Comparison of ENCODE assay signal across 8 cellular contexts in the genomic region with DNA sequence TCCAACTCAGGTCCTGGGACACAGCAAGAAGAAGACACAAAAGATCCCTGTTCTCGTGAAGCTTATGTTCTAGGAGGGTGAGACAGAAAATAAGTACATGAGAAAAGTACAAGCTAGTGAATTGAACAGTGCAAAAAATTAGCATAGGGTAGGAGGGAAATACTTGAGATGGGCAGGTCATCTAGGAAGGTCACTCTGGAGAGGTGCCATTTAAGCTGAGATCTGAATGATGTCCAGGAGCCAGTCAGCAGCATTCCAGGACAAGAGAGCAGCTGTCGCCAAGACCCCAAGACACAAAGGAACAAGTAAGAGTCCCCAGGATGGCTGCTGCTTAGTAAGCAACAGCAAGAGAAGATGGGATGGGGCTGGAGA.
DNase-seq lines count a peak whose midpoint lies in the region; ATAC-seq, FAIRE-seq and TF ChIP-seq lines count a peak whose summit lies in the region.
"Not testable (repeated sequence)": the region's sequence is repeated elsewhere in the genome, so short reads cannot be mapped to it uniquely, and the experiment has no call there.

No MANE protein-coding gene starts in this region.

- H3K27me3 Mint-ChIP-seq in T-helper 2 cell treated with Interferon-gamma antibody and Interleukin-4, amounts not matched to agents 5 μg/mL and 100 μg/mL, for 36 hours (ENCODE audit: low read depth); activated T-helper 1 cell treated with anti-CD3 and anti-CD28 coated beads, Interleukin-12 subunit alpha, Interleukin-12 subunit beta, Interleukin-2, Interleukin-4 antibody, amounts not matched to agents 30 ng/mL and 10 ng/mL and 1 ng/mL, durations not matched to agents 14 hours and 24 hours and 36 hours (ENCODE audit: insufficient read depth); chondrocyte (ENCODE audit: low read depth): not testable (repeated sequence)
- peaks cover 15% of the 10 kb centered on the region for H3K27me3 Mint-ChIP-seq in activated naive CD8-positive, alpha-beta T cell treated with anti-CD3 and anti-CD28 coated beads, Interleukin-2, amount 50 U/mL, for 24 hours
- H3K27me3 Mint-ChIP-seq in stimulated activated naive CD8-positive, alpha-beta T cell treated with anti-CD3 and anti-CD28 coated beads, Interleukin-15, amount 100 ng/mL, for 72 hours: peaks cover 24% of the 10 kb centered on the region

- H3K4me3 ChIP-seq in A549: not testable (repeated sequence)

- peak; percentile 58 to 62 for ATAC-seq in A549
- ATAC-seq in activated naive CD8-positive, alpha-beta T cell treated with anti-CD3 and anti-CD28 coated beads, Interleukin-2, amount 50 U/mL, for 24 hours; stimulated activated naive CD8-positive, alpha-beta T cell treated with anti-CD3 and anti-CD28 coated beads, Interleukin-15, amount 100 ng/mL, for 72 hours: not testable (repeated sequence)
- peak; percentile 43 for ATAC-seq in foreskin keratinocyte

- FAIRE-seq in A549 (lab: Jason Lieb, UNC): not testable (repeated sequence)

- H3K4me3 Mint-ChIP-seq in T-helper 2 cell treated with Interferon-gamma antibody and Interleukin-4, amounts not matched to agents 5 μg/mL and 100 μg/mL, for 36 hours; activated naive CD8-positive, alpha-beta T cell treated with anti-CD3 and anti-CD28 coated beads, Interleukin-2, amount 50 U/mL, for 24 hours; chondrocyte (ENCODE audit: unreplicated experiment): not testable (repeated sequence)
- peak overlapping the region; percentile 52 for H3K4me3 Mint-ChIP-seq in activated T-helper 1 cell treated with anti-CD3 and anti-CD28 coated beads, Interleukin-12 subunit alpha, Interleukin-12 subunit beta, Interleukin-2, Interleukin-4 antibody, amounts not matched to agents 30 ng/mL and 10 ng/mL and 1 ng/mL, durations not matched to agents 14 hours and 24 hours and 36 hours
- H3K4me3 Mint-ChIP-seq in stimulated activated naive CD8-positive, alpha-beta T cell treated with anti-CD3 and anti-CD28 coated beads, Interleukin-15, amount 100 ng/mL, for 72 hours: peak overlapping the region; percentile 33 to 60

- not testable (repeated sequence) for H3K27me3 ChIP-seq in foreskin keratinocyte

- WGBS in A549 (ENCODE audit: missing lambda C conversion rate): 43% methylated on average over 1 of the region's 2 CpGs

- not testable (repeated sequence) for DNase-seq in A549 (ENCODE audit: low read depth in 1 of 2, low spot score in 1 of 2); T-helper 2 cell treated with Interferon-gamma antibody and Interleukin-4, amounts not matched to agents 5 μg/mL and 100 μg/mL, for 36 hours (ENCODE audit: low spot score); activated T-helper 1 cell treated with anti-CD3 and anti-CD28 coated beads, Interleukin-12 subunit alpha, Interleukin-12 subunit beta, Interleukin-2, Interleukin-4 antibody, amounts not matched to agents 30 ng/mL and 10 ng/mL and 1 ng/mL, durations not matched to agents 14 hours and 24 hours and 36 hours (ENCODE audit: low spot score); activated naive CD8-positive, alpha-beta T cell treated with anti-CD3 and anti-CD28 coated beads, Interleukin-2, amount 50 U/mL, for 24 hours; chondrocyte (ENCODE audit: low spot score); stimulated activated naive CD8-positive, alpha-beta T cell treated with anti-CD3 and anti-CD28 coated beads, Interleukin-15, amount 100 ng/mL, for 72 hours
- DNase-seq in HT1080 (ENCODE audit: low read depth) (peak; percentile 24), foreskin keratinocyte (peak; percentile 10 to 29)

- POLR2A ChIA-PET in A549 (lab: Yijun Ruan, JAX): not testable (repeated sequence)

- not testable (repeated sequence) for H3K4me2 ChIP-seq in A549

- not testable (repeated sequence) for TF ChIP-seq RAD21 in A549 (conservative IDR thresholded peaks at IDR 0.05 in 1 of 2, IDR thresholded peaks at IDR 0.05 in 1 of 2)

- H3K9me3 Mint-ChIP-seq in T-helper 2 cell treated with Interferon-gamma antibody and Interleukin-4, amounts not matched to agents 5 μg/mL and 100 μg/mL, for 36 hours; activated T-helper 1 cell treated with anti-CD3 and anti-CD28 coated beads, Interleukin-12 subunit alpha, Interleukin-12 subunit beta, Interleukin-2, Interleukin-4 antibody, amounts not matched to agents 30 ng/mL and 10 ng/mL and 1 ng/mL, durations not matched to agents 14 hours and 24 hours and 36 hours; activated naive CD8-positive, alpha-beta T cell treated with anti-CD3 and anti-CD28 coated beads, Interleukin-2, amount 50 U/mL, for 24 hours; chondrocyte (ENCODE audit: low read depth); stimulated activated naive CD8-positive, alpha-beta T cell treated with anti-CD3 and anti-CD28 coated beads, Interleukin-15, amount 100 ng/mL, for 72 hours: not testable (repeated sequence)

- CTCF ChIA-PET in A549 (lab: Yijun Ruan, JAX): not testable (repeated sequence)

- not testable (repeated sequence) for H3K27ac ChIP-seq in A549, foreskin keratinocyte

- peaks cover 18% of the 10 kb centered on the region for H3K4me1 Mint-ChIP-seq in T-helper 2 cell treated with Interferon-gamma antibody and Interleukin-4, amounts not matched to agents 5 μg/mL and 100 μg/mL, for 36 hours (ENCODE audit: low read depth)
- peaks cover 39% of the 10 kb centered on the region for H3K4me1 Mint-ChIP-seq in activated T-helper 1 cell treated with anti-CD3 and anti-CD28 coated beads, Interleukin-12 subunit alpha, Interleukin-12 subunit beta, Interleukin-2, Interleukin-4 antibody, amounts not matched to agents 30 ng/mL and 10 ng/mL and 1 ng/mL, durations not matched to agents 14 hours and 24 hours and 36 hours (ENCODE audit: low read depth)
- peaks cover 40% of the 10 kb centered on the region for H3K4me1 Mint-ChIP-seq in activated naive CD8-positive, alpha-beta T cell treated with anti-CD3 and anti-CD28 coated beads, Interleukin-2, amount 50 U/mL, for 24 hours
- H3K4me1 Mint-ChIP-seq in chondrocyte (ENCODE audit: low read depth): not testable (repeated sequence)
- H3K4me1 Mint-ChIP-seq in stimulated activated naive CD8-positive, alpha-beta T cell treated with anti-CD3 and anti-CD28 coated beads, Interleukin-15, amount 100 ng/mL, for 72 hours: peaks cover 24% of the 10 kb centered on the region

- H3K9me3 ChIP-seq in A549: not testable (repeated sequence)

- TF ChIP-seq EP300 in A549 (IDR thresholded peaks at IDR 0.05): not testable (repeated sequence)

- TF ChIP-seq CTCF in A549 (IDR thresholded peaks at IDR 0.05); chondrocyte (IDR thresholded peaks at IDR 0.05); foreskin keratinocyte (conservative IDR thresholded peaks at IDR 0.05): not testable (repeated sequence)

- intact Hi-C loops in activated T-helper 1 cell treated with anti-CD3 and anti-CD28 coated beads, Interleukin-12 subunit alpha, Interleukin-12 subunit beta, Interleukin-2, Interleukin-4 antibody, amounts not matched to agents 30 ng/mL and 10 ng/mL and 1 ng/mL, durations not matched to agents 14 hours and 24 hours and 36 hours (cut with micrococcal nuclease): not testable (repeated sequence)

- not testable (repeated sequence) for H3K4me1 ChIP-seq in A549, foreskin keratinocyte

- not testable (repeated sequence) for TF ChIP-seq POLR2A in A549 (IDR thresholded peaks at IDR 0.05; ENCODE audit: low read length)

- H3K27ac Mint-ChIP-seq in T-helper 2 cell treated with Interferon-gamma antibody and Interleukin-4, amounts not matched to agents 5 μg/mL and 100 μg/mL, for 36 hours: peak overlapping the region; percentile 67
- H3K27ac Mint-ChIP-seq in activated T-helper 1 cell treated with anti-CD3 and anti-CD28 coated beads, Interleukin-12 subunit alpha, Interleukin-12 subunit beta, Interleukin-2, Interleukin-4 antibody, amounts not matched to agents 30 ng/mL and 10 ng/mL and 1 ng/mL, durations not matched to agents 14 hours and 24 hours and 36 hours: peak overlapping the region; percentile 94
- H3K27ac Mint-ChIP-seq in activated naive CD8-positive, alpha-beta T cell treated with anti-CD3 and anti-CD28 coated beads, Interleukin-2, amount 50 U/mL, for 24 hours: peak overlapping the region; percentile 46
- peak overlapping the region; percentile 86 for H3K27ac Mint-ChIP-seq in chondrocyte (ENCODE audit: unreplicated experiment)
- H3K27ac Mint-ChIP-seq in stimulated activated naive CD8-positive, alpha-beta T cell treated with anti-CD3 and anti-CD28 coated beads, Interleukin-15, amount 100 ng/mL, for 72 hours: not testable (repeated sequence)

- H3K36me3 Mint-ChIP-seq in T-helper 2 cell treated with Interferon-gamma antibody and Interleukin-4, amounts not matched to agents 5 μg/mL and 100 μg/mL, for 36 hours (ENCODE audit: low read depth); activated T-helper 1 cell treated with anti-CD3 and anti-CD28 coated beads, Interleukin-12 subunit alpha, Interleukin-12 subunit beta, Interleukin-2, Interleukin-4 antibody, amounts not matched to agents 30 ng/mL and 10 ng/mL and 1 ng/mL, durations not matched to agents 14 hours and 24 hours and 36 hours (ENCODE audit: low read depth); activated naive CD8-positive, alpha-beta T cell treated with anti-CD3 and anti-CD28 coated beads, Interleukin-2, amount 50 U/mL, for 24 hours (ENCODE audit: low read depth); chondrocyte (ENCODE audit: low read depth): not testable (repeated sequence)
